8 cellular contexts compared by ENCODE assay signal in genomic region chr15:82342632-82343374, GRCh38. TPM values are rescaled to one million over a fixed set of nuclear protein-coding genes. Genes with fewer than 3 reads are reported as not detected.
DNase-seq lines count a peak whose midpoint lies in the region; ATAC-seq, FAIRE-seq and TF ChIP-seq lines count a peak whose summit lies in the region.
"Not testable (repeated sequence)": the region's sequence is repeated elsewhere in the genome, so short reads cannot be mapped to it uniquely, and the experiment has no call there.

No MANE protein-coding gene starts in this region.

- not testable (repeated sequence) for ATAC-seq in Panc1; body of pancreas; naive B cell (ENCODE audit: low read depth in 2 of 2)

- not testable (repeated sequence) for H3K4me3 ChIP-seq in Panc1 (ENCODE audit: low read depth in 2 of 2, low read length in 2 of 2); body of pancreas; transverse colon

- FAIRE-seq in D721Med (lab: Jason Lieb, UNC), result not testable (repeated sequence)

- not testable (repeated sequence) for TF ChIP-seq POLR2A in body of pancreas (IDR thresholded peaks at IDR 0.05); transverse colon (IDR thresholded peaks at IDR 0.05)

- not testable (repeated sequence) for H3K36me3 Mint-ChIP-seq in naive B cell

- not testable (repeated sequence) for H3K27ac ChIP-seq in Panc1 (ENCODE audit: low read length); body of pancreas; transverse colon

- not testable (repeated sequence) for TF ChIP-seq EP300 in transverse colon (IDR thresholded peaks at IDR 0.05; ENCODE audit: low read depth)

- H3K4me3 Mint-ChIP-seq in naive B cell, result not testable (repeated sequence)

- H3K4me1 Mint-ChIP-seq in naive B cell, result not testable (repeated sequence)

- WGBS in body of pancreas, 2 donors, result 40 to 85% methylated on average over 4 to 9 of the region's 11 CpGs
- 49 to 87% methylated on average over 4 to 9 of the region's 11 CpGs for WGBS in transverse colon (ENCODE audit: low coverage in 1 of 2), 2 donors

- not testable (repeated sequence) for H3K9me3 ChIP-seq in Panc1 (ENCODE audit: control insufficient read depth, insufficient read depth, low read depth, low read length); body of pancreas; transverse colon

- H3K4me1 ChIP-seq in Panc1 (ENCODE audit: control insufficient read depth, insufficient read depth, low read length); body of pancreas; transverse colon: not testable (repeated sequence)

- not testable (repeated sequence) for H3K27me3 ChIP-seq in Panc1 (ENCODE audit: control insufficient read depth, insufficient read depth, low read length); body of pancreas; transverse colon

- H3K27ac Mint-ChIP-seq in naive B cell, result peak overlapping the region in 1 of 6 donors; percentile 66

- H3K9me3 Mint-ChIP-seq in naive B cell, result not testable (repeated sequence)

- not testable (repeated sequence) for DNase-seq in D721Med (ENCODE audit: insufficient read length, low spot score); Panc1 (ENCODE audit: low read depth, low spot score)
- DNase-seq in activated T-cell treated with anti-CD3 and anti-CD28 coated beads for 4 hours (peak; percentile 9), body of pancreas (peak; percentile 60 to 76 (median 71)), head of caudate nucleus (peak in 31 of 42 donors; percentile 7 to 72 (median 39)), naive B cell (peak; percentile 27), transverse colon (peak; percentile 44)
- peak; percentile 36 for DNase-seq in stimulated activated CD4-positive, alpha-beta T cell treated with anti-CD3 and anti-CD28 coated beads, Interleukin-1b, Interleukin-23, amount 100 ng/mL, for 48 hours

- POLR2A ChIA-PET in Panc1 (lab: Charles Lee), result not testable (repeated sequence)

- not testable (repeated sequence) for BruUV-seq in Panc1 (replicated peaks; lab: Mats Ljungman, UMichigan)

- CTCF ChIA-PET in Panc1 (lab: Charles Lee), result not testable (repeated sequence)

- H3K27me3 Mint-ChIP-seq in naive B cell, result not testable (repeated sequence)

- in situ Hi-C loops in Panc1 (cut with HindIII; ENCODE audit: low pct_unique_long_range_greater_than_20kb, low sequenced_read_pairs); transverse colon (cut with MboI; ENCODE audit: low pct_ligation_motif_present in 1 of 4, low pct_unique_long_range_greater_than_20kb in 1 of 4, low sequenced_read_pairs in 3 of 4): not testable (repeated sequence)

- H3K36me3 ChIP-seq in Panc1 (ENCODE audit: control insufficient read depth, insufficient read depth, low read length); body of pancreas (replicated peaks in 1 of 2; ENCODE audit: insufficient read depth in 1 of 2, low read depth in 2 of 2); transverse colon: not testable (repeated sequence)

- intact Hi-C loops in Panc1 (cut with micrococcal nuclease; ENCODE audit: unreplicated experiment); body of pancreas (cut with DNase I); head of caudate nucleus (cut with DNase I); transverse colon (cut with DNase I; ENCODE audit: low total_unique reads): not testable (repeated sequence)

- peak; percentile 15 for TF ChIP-seq CTCF in D721Med (IDR thresholded peaks at IDR 0.05; ENCODE audit: insufficient read depth, missing control alignments)
- peak; percentile 13; the same call in 1 of the 2 replicates for TF ChIP-seq CTCF in Panc1 (IDR thresholded peaks at IDR 0.05)
- peak in 3 of 7 experiments; percentile 10 to 43 (median 24) for TF ChIP-seq CTCF in body of pancreas (IDR thresholded peaks at IDR 0.05)
- TF ChIP-seq CTCF in transverse colon (IDR thresholded peaks at IDR 0.05), result peak in 3 of 5 experiments; percentile 35 to 48 (median 45)

RNA-seq across cellular contexts. Expression of gene GOLGA6L10, which starts 6.5 kb away (rescaled TPM):
- total RNA-seq in Panc1 (2021; ENCODE audit: unreplicated experiment), result 3.5 TPM
- 4.1 TPM for polyA plus RNA-seq in Panc1 (2012; ENCODE audit: insufficient read length)
- total RNA-seq in body of pancreas, result 10 to 100 TPM in 1 of 2 donors, 1 to 10 TPM in 1; 2.9 to 10.2 TPM
- under 1 TPM in 3 of 6 donors, not detected in 3; 0.09 to 0.17 (median 0.13) TPM for polyA plus RNA-seq in naive B cell (ENCODE audit: low read depth in 6 of 6)
- 10 to 100 TPM in 1 of 4 donors, 1 to 10 TPM in 2, not detected in 1; 1.2 to 17.1 (median 1.3) TPM for total RNA-seq in transverse colon
